In genomic region chr15:75198560-75199346, GRCh38 we compare ENCODE assay signal across 8 cellular contexts. TPM values are rescaled to one million over a fixed set of nuclear protein-coding genes. Genes with fewer than 3 reads are reported as not detected.
A peak's percentile ranks its signal among the peaks of the same experiment; 100 is the strongest.
DNase-seq lines count a peak whose midpoint lies in the region; ATAC-seq and TF ChIP-seq lines count a peak whose summit lies in the region.

No MANE protein-coding gene starts in this region.

- H2AFZ ChIP-seq in OCI-LY7 (ENCODE audit: low read length): peak overlapping the region; percentile 20; the same call in 1 of the 2 replicates

- no TSS peak for BruUV-seq in OCI-LY7 (replicated peaks; lab: Mats Ljungman, UMichigan)

- H3K79me2 ChIP-seq in OCI-LY7 (ENCODE audit: insufficient read depth, low read depth, low read length): peaks cover 25% of the 10 kb centered on the region

- H3K9me2 ChIP-seq in OCI-LY7 (ENCODE audit: insufficient read depth, low read length): no peaks in the 10 kb centered on the region

- H3K9me3 ChIP-seq in OCI-LY7 (ENCODE audit: low read length): no peaks in the 10 kb centered on the region

- TF ChIP-seq POLR2A in GM19099 (IDR thresholded peaks at IDR 0.05; ENCODE audit: extremely low read depth, insufficient read length, low read depth): peak; percentile 52

- H3K27ac ChIP-seq in OCI-LY7 (ENCODE audit: low read depth, low read length, poor library complexity, severe bottlenecking): peak overlapping the region; percentile 62

- POLR2A ChIA-PET in OCI-LY7 (lab: Charles Lee): interaction anchor here (0.5 to 3.4 kb wide), 5 partner anchors 41 to 703 kb away, joined by 3 to 17 read pairs (median 3); no protein-coding TSS in a partner anchor

- H3K4me2 ChIP-seq in OCI-LY7 (ENCODE audit: low read length): peak overlapping the region; percentile 97

- ATAC-seq in HG03439 (IDR thresholded peaks at IDR 0.05; ENCODE audit: unreplicated experiment): no peak
- ATAC-seq in GM21390 (IDR thresholded peaks at IDR 0.05; ENCODE audit: unreplicated experiment): no peak
- ATAC-seq in HG03139 (IDR thresholded peaks at IDR 0.05; ENCODE audit: unreplicated experiment): no peak

- H4K20me1 ChIP-seq in OCI-LY7 (ENCODE audit: insufficient read depth, low read length): peaks cover 7% of the 10 kb centered on the region; the same call in 1 of the 2 replicates

- CTCF ChIA-PET in OCI-LY7 (lab: Charles Lee; ENCODE audit: unreplicated experiment): interaction anchor here (0.6 kb wide), 1 partner anchor 171 kb away, joined by 4 read pairs; no protein-coding TSS in a partner anchor

- peak; percentile 57 for DNase-seq in COR-L47 (lab: John Stamatoyannopoulos, UW)
- peak; percentile 96 for DNase-seq in OCI-LY7 (ENCODE audit: low spot score)
- peak; percentile 38 for DNase-seq in fibroblast of gingiva (ENCODE audit: low read depth)
- no peak for DNase-seq in putamen (ENCODE audit: low spot score)

- intact Hi-C loops in OCI-LY7 (cut with micrococcal nuclease; ENCODE audit: unreplicated experiment): no loop called here

- TF ChIP-seq CTCF in OCI-LY7 (conservative IDR thresholded peaks at IDR 0.05; ENCODE audit: low read length): no peak

- peaks cover 40% of the 10 kb centered on the region for H3K4me1 ChIP-seq in OCI-LY7 (ENCODE audit: insufficient read depth, low read length, poor library complexity, severe bottlenecking)

- peak overlapping the region; percentile 88 for H3K4me3 ChIP-seq in OCI-LY7 (ENCODE audit: low read depth, low read length, poor library complexity, severe bottlenecking)

- peaks cover 10% of the 10 kb centered on the region for H3K36me3 ChIP-seq in OCI-LY7 (ENCODE audit: insufficient read depth, low read length)

RNA-seq across cellular contexts. Expression of gene C15orf39, which starts 2.9 kb away (rescaled TPM):
- 19.7 and 26.5 TPM in 2 replicates for total RNA-seq in OCI-LY7 (2014; rRNA removed; shearing (Covaris generic))
- 39.6 and 50.2 TPM in 2 replicates for total RNA-seq in OCI-LY7 (2022)

RNA-seq across cellular contexts. Expression of gene GOLGA6C, which starts 59.4 kb away (rescaled TPM):
- 0.10 and 0.28 TPM in 2 replicates for total RNA-seq in OCI-LY7 (2014; rRNA removed; shearing (Covaris generic))
- total RNA-seq in OCI-LY7 (2022): not detected in 2 replicates
